In genomic region chr2:203987959-203988358, GRCh38 we compare ENCODE assay signal across 20 cellular contexts. TPM values are rescaled to one million over a fixed set of nuclear protein-coding genes. Genes with fewer than 3 reads are reported as not detected.
A peak's percentile ranks its signal among the peaks of the same experiment; 100 is the strongest.
DNase-seq lines count a peak whose midpoint lies in the region; ATAC-seq and TF ChIP-seq lines count a peak whose summit lies in the region.
"Had no signal": no experiment of that assay in that cellular context is flagged by ENCODE, and none has a peak within 500 bp of the region (broad histone marks: within the 10 kb centered on the region; RNA-seq: fewer than 3 reads in every experiment).

No MANE protein-coding gene starts in this region.

- POLR2A ChIA-PET in activated CD4-positive, alpha-beta T cell treated with anti-CD3 and anti-CD28 coated beads for 36 hours (lab: Charles Lee), result interaction anchor here (0.6 to 1.9 kb wide), 7 partner anchors 11 to 39 kb away, joined by 3 to 9 read pairs (median 4); no protein-coding TSS in a partner anchor
- POLR2A ChIA-PET in activated CD4-positive, alpha-beta memory T cell treated with anti-CD3 and anti-CD28 coated beads for 36 hours (lab: Charles Lee), result interaction anchor here (0.6 to 3.2 kb wide), 12 partner anchors 10 to 50 kb away, joined by 3 to 16 read pairs (median 7); no protein-coding TSS in a partner anchor
- POLR2A ChIA-PET in RWPE1 (lab: Yijun Ruan, JAX; ENCODE audit: low non-redundant PET), result no interaction called here

- in situ Hi-C loops in KBM-7 (cut with MboI; ENCODE audit: low pct_unique_long_range_greater_than_20kb, low sequenced_read_pairs), result no loop called here

- H3K9me3 Mint-ChIP-seq in activated CD4-positive, alpha-beta T cell treated with anti-CD3 and anti-CD28 coated beads for 36 hours (ENCODE audit: low read depth), result no peaks in the 10 kb centered on the region
- no peaks in the 10 kb centered on the region for H3K9me3 Mint-ChIP-seq in activated naive CD4-positive, alpha-beta T cell treated with anti-CD3 and anti-CD28 coated beads, Interleukin-2, amount 50 U/mL, for 24 hours
- no peaks in the 10 kb centered on the region for H3K9me3 Mint-ChIP-seq in activated naive CD4-positive, alpha-beta T cell treated with anti-CD3 and anti-CD28 coated beads, Interleukin-2, amount 10 ng/mL, durations not matched to agents 7 days and 5 days
- no peaks in the 10 kb centered on the region for H3K9me3 Mint-ChIP-seq in activated CD4-positive, alpha-beta memory T cell treated with anti-CD3 and anti-CD28 coated beads for 36 hours

- H3K4me3 Mint-ChIP-seq in activated CD4-positive, alpha-beta T cell treated with anti-CD3 and anti-CD28 coated beads for 36 hours, result no peak overlapping the region
- H3K4me3 Mint-ChIP-seq in activated naive CD4-positive, alpha-beta T cell treated with anti-CD3 and anti-CD28 coated beads, Interleukin-2, amount 50 U/mL, for 24 hours, result peak overlapping the region; percentile 61
- no peak overlapping the region for H3K4me3 Mint-ChIP-seq in activated naive CD4-positive, alpha-beta T cell treated with anti-CD3 and anti-CD28 coated beads, Interleukin-2, amount 10 ng/mL, durations not matched to agents 7 days and 5 days
- peak overlapping the region; percentile 52 for H3K4me3 Mint-ChIP-seq in activated CD4-positive, alpha-beta memory T cell treated with anti-CD3 and anti-CD28 coated beads for 36 hours

- peak; percentile 40 for ATAC-seq in activated CD4-positive, alpha-beta T cell treated with anti-CD3 and anti-CD28 coated beads for 36 hours

- TF ChIP-seq CTCF in RWPE1 (conservative IDR thresholded peaks at IDR 0.05; ENCODE audit: low read depth), result no peak

- CTCF ChIA-PET in activated CD4-positive, alpha-beta T cell treated with anti-CD3 and anti-CD28 coated beads for 36 hours (lab: Charles Lee), result interaction anchor here (0.5 to 2.1 kb wide), 7 partner anchors 11 to 157 kb away, joined by 3 to 6 read pairs (median 3); no protein-coding TSS in a partner anchor
- CTCF ChIA-PET in activated naive CD4-positive, alpha-beta T cell treated with anti-CD3 and anti-CD28 coated beads, Interleukin-2, amount 10 ng/mL, durations not matched to agents 7 days and 5 days (lab: Charles Lee), result interaction anchor here (0.7 to 1.5 kb wide), 4 partner anchors 11 to 188 kb away, joined by 3 to 5 read pairs (median 4); no protein-coding TSS in a partner anchor
- CTCF ChIA-PET in activated CD4-positive, alpha-beta memory T cell treated with anti-CD3 and anti-CD28 coated beads for 36 hours (lab: Charles Lee), result interaction anchor here (0.7 to 1.7 kb wide), 3 partner anchors 13 to 63 kb away, joined by 3 to 4 read pairs (median 3); no protein-coding TSS in a partner anchor
- CTCF ChIA-PET in RWPE1 (lab: Yijun Ruan, JAX), result no interaction called here

- peaks cover 8% of the 10 kb centered on the region for H3K4me1 Mint-ChIP-seq in activated CD4-positive, alpha-beta T cell treated with anti-CD3 and anti-CD28 coated beads for 36 hours
- H3K4me1 Mint-ChIP-seq in activated naive CD4-positive, alpha-beta T cell treated with anti-CD3 and anti-CD28 coated beads, Interleukin-2, amount 50 U/mL, for 24 hours, result peaks cover 32% of the 10 kb centered on the region
- peaks cover 35% of the 10 kb centered on the region for H3K4me1 Mint-ChIP-seq in activated naive CD4-positive, alpha-beta T cell treated with anti-CD3 and anti-CD28 coated beads, Interleukin-2, amount 10 ng/mL, durations not matched to agents 7 days and 5 days
- H3K4me1 Mint-ChIP-seq in activated CD4-positive, alpha-beta memory T cell treated with anti-CD3 and anti-CD28 coated beads for 36 hours (ENCODE audit: low read depth), result peaks cover 41% of the 10 kb centered on the region

- no peak overlapping the region for H3K27ac ChIP-seq in RWPE1
- H3K27ac ChIP-seq: C4-2B had no signal

- H3K27ac Mint-ChIP-seq in activated CD4-positive, alpha-beta T cell treated with anti-CD3 and anti-CD28 coated beads for 36 hours, result peak overlapping the region; percentile 84
- H3K27ac Mint-ChIP-seq in activated naive CD4-positive, alpha-beta T cell treated with anti-CD3 and anti-CD28 coated beads, Interleukin-2, amount 50 U/mL, for 24 hours, result peak overlapping the region; percentile 71
- H3K27ac Mint-ChIP-seq in activated naive CD4-positive, alpha-beta T cell treated with anti-CD3 and anti-CD28 coated beads, Interleukin-2, amount 10 ng/mL, durations not matched to agents 7 days and 5 days, result no peak overlapping the region
- peak overlapping the region; percentile 86 for H3K27ac Mint-ChIP-seq in activated CD4-positive, alpha-beta memory T cell treated with anti-CD3 and anti-CD28 coated beads for 36 hours

- H3K36me3 Mint-ChIP-seq in activated CD4-positive, alpha-beta T cell treated with anti-CD3 and anti-CD28 coated beads for 36 hours (ENCODE audit: low read depth), result no peaks in the 10 kb centered on the region
- no peaks in the 10 kb centered on the region for H3K36me3 Mint-ChIP-seq in activated naive CD4-positive, alpha-beta T cell treated with anti-CD3 and anti-CD28 coated beads, Interleukin-2, amount 50 U/mL, for 24 hours
- H3K36me3 Mint-ChIP-seq in activated naive CD4-positive, alpha-beta T cell treated with anti-CD3 and anti-CD28 coated beads, Interleukin-2, amount 10 ng/mL, durations not matched to agents 7 days and 5 days, result peaks cover 5% of the 10 kb centered on the region
- H3K36me3 Mint-ChIP-seq in activated CD4-positive, alpha-beta memory T cell treated with anti-CD3 and anti-CD28 coated beads for 36 hours, result no peaks in the 10 kb centered on the region

- DNase-seq in activated CD4-positive, alpha-beta T cell treated with anti-CD3 and anti-CD28 coated beads for 36 hours, result no peak
- DNase-seq in activated CD4-positive, alpha-beta T cell treated with anti-CD3 and anti-CD28 coated beads, Interleukin-2, amount 50 U/mL, for 1 hour, result no peak
- no peak for DNase-seq in activated naive CD4-positive, alpha-beta T cell treated with anti-CD3 and anti-CD28 coated beads, Interleukin-2, amount 10 ng/mL, durations not matched to agents 7 days and 5 days
- DNase-seq in activated CD4-positive, alpha-beta memory T cell treated with anti-CD3 and anti-CD28 coated beads for 36 hours, result no peak
- peak; percentile 22 for DNase-seq in putamen (ENCODE audit: low spot score)
- DNase-seq in KBM-7, result no peak
- no peak for DNase-seq in RWPE1 (ENCODE audit: low spot score)
- DNase-seq: COR-L47; KG1; NCI-H1092 treated with DMSO at 0.1 percent for 48 hours; NCI-H1436 treated with DMSO at 0.1 percent for 48 hours; NCI-H1930; NCI-H226; NCI-H510A treated with DMSO at 0.1 percent for 48 hours; NCI-H774; NK-92 treated with Interleukin-12 subunit alpha and Interleukin-12 subunit beta, amount 100 ng/mL, for 24 hours had no signal

- intact Hi-C loops in activated CD4-positive, alpha-beta T cell treated with anti-CD3 and anti-CD28 coated beads for 36 hours (cut with DNase I, micrococcal nuclease), result loop anchor here (1.0 to 2.0 kb wide), 7 partner anchors 9 to 47 kb away; no protein-coding TSS in a partner anchor
- intact Hi-C loops in activated CD4-positive, alpha-beta memory T cell treated with anti-CD3 and anti-CD28 coated beads for 36 hours (cut with micrococcal nuclease), result loop anchor here (1.0 to 2.0 kb wide), 10 partner anchors 10 to 116 kb away; no protein-coding TSS in a partner anchor

- no peaks in the 10 kb centered on the region for H3K27me3 Mint-ChIP-seq in activated CD4-positive, alpha-beta T cell treated with anti-CD3 and anti-CD28 coated beads for 36 hours
- H3K27me3 Mint-ChIP-seq in activated naive CD4-positive, alpha-beta T cell treated with anti-CD3 and anti-CD28 coated beads, Interleukin-2, amount 50 U/mL, for 24 hours, result no peaks in the 10 kb centered on the region
- no peaks in the 10 kb centered on the region for H3K27me3 Mint-ChIP-seq in activated naive CD4-positive, alpha-beta T cell treated with anti-CD3 and anti-CD28 coated beads, Interleukin-2, amount 10 ng/mL, durations not matched to agents 7 days and 5 days
- no peaks in the 10 kb centered on the region for H3K27me3 Mint-ChIP-seq in activated CD4-positive, alpha-beta memory T cell treated with anti-CD3 and anti-CD28 coated beads for 36 hours

RNA-seq across cellular contexts. Expression of gene ICOS, which starts 51.4 kb away (rescaled TPM):
- 100 to 1,000 TPM; 133 to 161 TPM for total RNA-seq in activated CD4-positive, alpha-beta T cell treated with anti-CD3 and anti-CD28 coated beads for 36 hours
- 100 to 1,000 TPM; 187 to 190 TPM for total RNA-seq in activated CD4-positive, alpha-beta memory T cell treated with anti-CD3 and anti-CD28 coated beads for 36 hours
- total RNA-seq: H4, HT1080 had no signal

Comparison
In these comparisons a context has a peak if more than half of its experiments do, and no peak if none do; other contexts are left out.
1. H3K4me3 Mint-ChIP-seq: peak in activated naive CD4-positive, alpha-beta T cell treated with anti-CD3 and anti-CD28 coated beads, Interleukin-2, amount 50 U/mL, for 24 hours (single experiment) and activated CD4-positive, alpha-beta memory T cell treated with anti-CD3 and anti-CD28 coated beads for 36 hours (single experiment); none in activated CD4-positive, alpha-beta T cell treated with anti-CD3 and anti-CD28 coated beads for 36 hours (single experiment) and activated naive CD4-positive, alpha-beta T cell treated with anti-CD3 and anti-CD28 coated beads, Interleukin-2, amount 10 ng/mL, durations not matched to agents 7 days and 5 days (single experiment).